19 cellular contexts compared by ENCODE assay signal in genomic region chr11:126791991-126792390, GRCh38.
DNase-seq lines count a peak whose midpoint lies in the region; ATAC-seq, FAIRE-seq and TF ChIP-seq lines count a peak whose summit lies in the region.
"Had no signal": no experiment of that assay in that cellular context is flagged by ENCODE, and none has a peak within 500 bp of the region (broad histone marks: within the 10 kb centered on the region; RNA-seq: fewer than 3 reads in every experiment).

No MANE protein-coding gene starts in this region.

- 84% methylated on average over 7 of the region's 7 CpGs; no CpG with 5 or more reads in 1 of the 2 experiments for WGBS in H1 (ENCODE audit: extremely low coverage in 1 of 2, insufficient coverage in 1 of 2, insufficient read length in 1 of 2, insufficient replicate concordance in 2 of 2, low coverage in 1 of 2, low lambda C conversion rate in 2 of 2, missing lambda C conversion rate in 1 of 2), 2 experiments

- H3K79me2 ChIP-seq in H1 (ENCODE audit: control insufficient read depth in 1 of 2, insufficient read depth in 2 of 2, low read length in 2 of 2) = no peaks in the 10 kb centered on the region
- H3K79me2 ChIP-seq in neural progenitor cell (ENCODE audit: low read depth) = no peaks in the 10 kb centered on the region

- no peaks in the 10 kb centered on the region for H3K36me3 Mint-ChIP-seq in neural progenitor cell
- H3K36me3 Mint-ChIP-seq: CD4-positive, alpha-beta memory T cell had no signal

- H3K79me1 ChIP-seq in H1 (ENCODE audit: low read depth, low read length) = no peaks in the 10 kb centered on the region

- no peak overlapping the region for H4K8ac ChIP-seq in H1 (ENCODE audit: extremely low read depth, insufficient read depth, low read length)

- FAIRE-seq in H1 (lab: Jason Lieb, UNC) = no peak
- FAIRE-seq: D721Med, GM12878, GM18507 had no signal

- H3F3A ChIP-seq in neural progenitor cell (ENCODE audit: low read depth) = peaks cover 5% of the 10 kb centered on the region

- no peak overlapping the region for H3K4me3 Mint-ChIP-seq in neural progenitor cell
- H3K4me3 Mint-ChIP-seq: CD4-positive, alpha-beta memory T cell had no signal

- no peak overlapping the region for H2BK5ac ChIP-seq in H1 (ENCODE audit: low read depth, low read length)

- H3K4me1 Mint-ChIP-seq in neural progenitor cell = peaks cover 7% of the 10 kb centered on the region
- H3K4me1 Mint-ChIP-seq: CD4-positive, alpha-beta memory T cell had no signal

- no peaks in the 10 kb centered on the region for H3K27me3 ChIP-seq in H1 (replicated peaks in 1 of 4; ENCODE audit: control insufficient read depth in 3 of 4, extremely low read depth in 1 of 4, insufficient read depth in 3 of 4, low read length in 3 of 4)
- H3K27me3 ChIP-seq in neural progenitor cell = no peaks in the 10 kb centered on the region

- peaks cover 3% of the 10 kb centered on the region for H3K27me3 Mint-ChIP-seq in neural progenitor cell (ENCODE audit: insufficient read depth, low read depth)

- no peak overlapping the region for H3K4ac ChIP-seq in H1 (replicated peaks; ENCODE audit: insufficient read length, low read depth, low read length)

- peak; percentile 40 for DNase-seq in Daoy (ENCODE audit: low read depth)
- DNase-seq in M059J (ENCODE audit: low read depth) = peak; percentile 25
- DNase-seq in H1 (ENCODE audit: low read depth in 1 of 2, low spot score in 2 of 2) = no peak
- DNase-seq in neural progenitor cell (ENCODE audit: low spot score) = no peak
- no peak for DNase-seq in erythroblast (lab: John Stamatoyannopoulos, UW)
- no peak for DNase-seq in NCI-H1694 (lab: John Stamatoyannopoulos, UW)
- DNase-seq: BE2C; CD4-positive, alpha-beta memory T cell; DMS153; DND-41; GOT3; HCEC 1CT had no signal

- no peak overlapping the region for H2AK5ac ChIP-seq in H1 (ENCODE audit: low read depth, low read length)

- H3K23me2 ChIP-seq in H1 (ENCODE audit: low read depth, low read length) = no peaks in the 10 kb centered on the region

- H3K4me3 ChIP-seq in H1 (ENCODE audit: extremely low read depth in 1 of 4, insufficient read depth in 2 of 4, low read depth in 3 of 4, low read length in 4 of 4) (no peak overlapping the region), neural progenitor cell (no peak overlapping the region)
- H3K4me3 ChIP-seq: GM12878 had no signal

- H3K23ac ChIP-seq in H1 (ENCODE audit: insufficient read length) = no peak overlapping the region

- no peak overlapping the region for H3K4me2 ChIP-seq in H1 (ENCODE audit: insufficient read depth in 1 of 2, low read depth in 2 of 2, low read length in 2 of 2)
- H3K4me2 ChIP-seq in neural progenitor cell = no peak overlapping the region
- H3K4me2 ChIP-seq: KMS-11 had no signal

- TF ChIP-seq POLR2A in H1 (IDR thresholded peaks at IDR 0.05; ENCODE audit: control extremely low read depth in 1 of 2, low read depth in 2 of 2, low read length in 2 of 2) = no peak
- TF ChIP-seq POLR2A in erythroblast (IDR thresholded peaks at IDR 0.05; ENCODE audit: low read length) = no peak

- H4K91ac ChIP-seq in H1 (replicated peaks; ENCODE audit: insufficient read length, low read length) = no peak overlapping the region

- H3K27ac Mint-ChIP-seq in neural progenitor cell = no peak overlapping the region
- H3K27ac Mint-ChIP-seq: CD4-positive, alpha-beta memory T cell had no signal

- H2BK120ac ChIP-seq in H1 (replicated peaks; ENCODE audit: low read depth, low read length) = no peak overlapping the region

- no peak overlapping the region for H2BK12ac ChIP-seq in H1 (ENCODE audit: low read depth, low read length)

- no peak overlapping the region for H2BK15ac ChIP-seq in H1 (ENCODE audit: low read length)

- no peak for TF ChIP-seq CTCF in H1 (IDR thresholded peaks at IDR 0.05; ENCODE audit: control extremely low read depth in 1 of 3, insufficient read depth in 1 of 3, low read depth in 1 of 3, low read length in 3 of 3)
- no peak for TF ChIP-seq CTCF in neural progenitor cell (IDR thresholded peaks at IDR 0.05)

- no peak overlapping the region for H3K27ac ChIP-seq in H1 (ENCODE audit: low read depth, low read length)
- H3K27ac ChIP-seq in neural progenitor cell = no peak overlapping the region
- H3K27ac ChIP-seq: C4-2B, KMS-11 had no signal

- H4K20me1 ChIP-seq in H1 (replicated peaks in 1 of 2; ENCODE audit: control insufficient read depth in 1 of 2, insufficient read depth in 2 of 2, low read length in 2 of 2) (no peaks in the 10 kb centered on the region), neural progenitor cell (ENCODE audit: low read depth) (no peaks in the 10 kb centered on the region)

- no peak overlapping the region for H4K5ac ChIP-seq in H1 (ENCODE audit: insufficient read length, low read depth, low read length)

- H3K14ac ChIP-seq in H1 (ENCODE audit: insufficient read length) = no peak overlapping the region

- no peaks in the 10 kb centered on the region for H3K36me3 ChIP-seq in H1 (ENCODE audit: control insufficient read depth in 2 of 4, insufficient read depth in 4 of 4, low read length in 3 of 4)
- no peaks in the 10 kb centered on the region for H3K36me3 ChIP-seq in neural progenitor cell
- H3K36me3 ChIP-seq: BE2C had no signal

- no peak overlapping the region for H2BK20ac ChIP-seq in H1 (ENCODE audit: low read length)

- no peak for TF ChIP-seq RAD21 in H1 (IDR thresholded peaks at IDR 0.05 in 1 of 2, conservative IDR thresholded peaks at IDR 0.05 in 1 of 2; ENCODE audit: low read depth in 2 of 2, low read length in 2 of 2)

- ATAC-seq in HG03520 (IDR thresholded peaks at IDR 0.05; ENCODE audit: unreplicated experiment) (no peak), HG03095 (IDR thresholded peaks at IDR 0.05; ENCODE audit: unreplicated experiment) (no peak)
- ATAC-seq: GM12878 had no signal

- POLR2A ChIA-PET in H1 (lab: Charles Lee; ENCODE audit: partially characterized antibody) = no interaction called here

- H3K9ac ChIP-seq in H1 (replicated peaks in 1 of 4; ENCODE audit: extremely low read depth in 1 of 4, low read depth in 3 of 4, low read length in 3 of 4) (no peak overlapping the region), neural progenitor cell (no peak overlapping the region)
- H3K9ac ChIP-seq: KMS-11 had no signal

- no peaks in the 10 kb centered on the region; a peak in 3 of 7 replicates for H3K4me1 ChIP-seq in H1 (replicated peaks in 1 of 4; ENCODE audit: control insufficient read depth in 3 of 4, insufficient read depth in 4 of 4, low read length in 3 of 4)
- H3K4me1 ChIP-seq in neural progenitor cell = peaks cover 13% of the 10 kb centered on the region
- H3K4me1 ChIP-seq: BE2C had no signal

- no peak for TF ChIP-seq EP300 in H1 (IDR thresholded peaks at IDR 0.05; ENCODE audit: borderline replicate concordance in 1 of 2, low read depth in 2 of 2, low read length in 2 of 2)

- H3K9me3 ChIP-seq in H1 (ENCODE audit: insufficient read depth in 2 of 2, low read depth in 1 of 2, low read length in 1 of 2) (no peaks in the 10 kb centered on the region), neural progenitor cell (ENCODE audit: low read depth) (no peaks in the 10 kb centered on the region)
- H3K9me3 ChIP-seq: BE2C had no signal

- no peak overlapping the region for H3K56ac ChIP-seq in H1 (replicated peaks; ENCODE audit: insufficient read length, low read depth, low read length)

- CTCF ChIA-PET in H1 (lab: Charles Lee; ENCODE audit: partially characterized antibody) = interaction anchor here (0.6 to 4.9 kb wide), 16 partner anchors 11 to 350 kb away, joined by 3 to 48 read pairs (median 4); no protein-coding TSS in a partner anchor

- H3K18ac ChIP-seq in H1 (ENCODE audit: extremely low read depth, low read length) = no peak overlapping the region

- peak overlapping the region; percentile 91; the same call in 1 of the 2 replicates for H2AFZ ChIP-seq in H1 (ENCODE audit: low read length)
- H2AFZ ChIP-seq in neural progenitor cell (replicated peaks) = peak overlapping the region; percentile 71

- H3K9me3 Mint-ChIP-seq in neural progenitor cell = no peaks in the 10 kb centered on the region

TF ChIP-seq in H1, 55 proteins besides CTCF, POLR2A, EP300 and RAD21 (continues in another document):
- TF ChIP-seq JUND (IDR thresholded peaks at IDR 0.05; ENCODE audit: low read length) (no peak), YY1 (IDR thresholded peaks at IDR 0.05; ENCODE audit: low read depth, low read length) (no peak), SUZ12 (IDR thresholded peaks at IDR 0.05; ENCODE audit: low read length) (no peak), SP4 (IDR thresholded peaks at IDR 0.05; ENCODE audit: low read length) (no peak), SP1 (IDR thresholded peaks at IDR 0.05; ENCODE audit: low read depth, low read length) (no peak), KDM5A (IDR thresholded peaks at IDR 0.05; ENCODE audit: low read length) (no peak), MAX (IDR thresholded peaks at IDR 0.05) (no peak), RFX5 (IDR thresholded peaks at IDR 0.05; ENCODE audit: borderline replicate concordance, low read depth, low read length) (no peak), RBBP5 (IDR thresholded peaks at IDR 0.05; ENCODE audit: borderline replicate concordance, low read depth, low read length) (no peak), CHD2 (IDR thresholded peaks at IDR 0.05; ENCODE audit: low read length) (no peak), HDAC6 (IDR thresholded peaks at IDR 0.05; ENCODE audit: low read depth, low read length) (no peak)

Comparison
In these comparisons a context has a peak if more than half of its experiments do, and no peak if none do; other contexts are left out.
1. DNase-seq: peak in Daoy (single experiment) and M059J (single experiment); none in H1 (0 of 2), neural progenitor cell (single experiment), erythroblast (0 of 2) and NCI-H1694 (single experiment).